8 cellular contexts compared by ENCODE assay signal in genomic region chr16:1772362-1772907, GRCh38. TPM values are rescaled to one million over a fixed set of nuclear protein-coding genes. Genes with fewer than 3 reads are reported as not detected.
A peak's percentile ranks its signal among the peaks of the same experiment; 100 is the strongest.
DNase-seq lines count a peak whose midpoint lies in the region; ATAC-seq lines count a peak whose summit lies in the region.

Gene EME2 (plus strand): TSS chr16:1772810. CDS start chr16:1773228, 418 bp downstream.

- peak; percentile 12 for ATAC-seq in GM18907 (IDR thresholded peaks at IDR 0.05; ENCODE audit: unreplicated experiment)
- no peak for ATAC-seq in HG03457 (IDR thresholded peaks at IDR 0.05; ENCODE audit: unreplicated experiment)

- peak within 1 kb of the TSS; percentile 71 for H3K4me3 ChIP-seq in ectodermal cell (ENCODE audit: insufficient read depth, low read depth, low read length)

- H3K4me1 ChIP-seq in ectodermal cell (ENCODE audit: control insufficient read depth, insufficient read depth, low read length): peaks cover 14% of the 10 kb centered on the region

- no peaks in the 10 kb centered on the region for H3K27me3 ChIP-seq in ectodermal cell (ENCODE audit: control insufficient read depth, insufficient read depth, low read length, poor library complexity, severe bottlenecking)

- H3K27ac ChIP-seq in ectodermal cell (ENCODE audit: insufficient read depth, low read depth, low read length, poor library complexity, severe bottlenecking) (peak within 1 kb of the TSS; percentile 84), temporal lobe (ENCODE audit: low read depth, low read length) (peak within 1 kb of the TSS; percentile 74)

- WGBS in ectodermal cell, 2 experiments: 1% methylated on average over 53 of the region's 53 CpGs

- DNase-seq in HUDEP-2 (lab: John Stamatoyannopoulos, UW; ENCODE audit: unreplicated experiment in 76 of 76) (peak in 41 of 76 experiments; percentile 9 to 75 (median 32)), mucosa of gallbladder (ENCODE audit: low spot score) (no peak), NCI-H187 treated with DMSO at 0.1 percent for 48 hours (lab: John Stamatoyannopoulos, UW) (no peak)
- DNase-seq in activated CD4-positive, alpha-beta T cell treated with anti-CD3 and anti-CD28 coated beads for 1 hour: peak; percentile 31

- H3K36me3 ChIP-seq in ectodermal cell (ENCODE audit: control insufficient read depth, insufficient read depth, low read length): peaks cover 13% of the 10 kb centered on the region

- no peaks in the 10 kb centered on the region for H3K9me3 ChIP-seq in ectodermal cell (ENCODE audit: control insufficient read depth, low read length)

RNA-seq across cellular contexts. Expression of gene EME2, which starts in this region (rescaled TPM):
- polyA plus RNA-seq in ectodermal cell (2013, experiment 1 of 4): 10.0 TPM
- polyA plus RNA-seq in ectodermal cell (2013, experiment 2 of 4): 13.0 TPM
- polyA plus RNA-seq in ectodermal cell (2013, experiment 3 of 4): 7.4 TPM
- polyA plus RNA-seq in ectodermal cell (2013, experiment 4 of 4): 7.8 TPM
- total RNA-seq in mucosa of gallbladder (31.9 TPM), temporal lobe (4.9 TPM)

Comparison
In these comparisons a context has a peak if more than half of its experiments do, and no peak if none do; other contexts are left out.
1. DNase-seq: peak in HUDEP-2 (41 of 76) and activated CD4-positive, alpha-beta T cell treated with anti-CD3 and anti-CD28 coated beads for 1 hour (single experiment); none in mucosa of gallbladder (single experiment) and NCI-H187 treated with DMSO at 0.1 percent for 48 hours (single experiment).